ENCODE assay signal across 25 cellular contexts in the genomic region with DNA sequence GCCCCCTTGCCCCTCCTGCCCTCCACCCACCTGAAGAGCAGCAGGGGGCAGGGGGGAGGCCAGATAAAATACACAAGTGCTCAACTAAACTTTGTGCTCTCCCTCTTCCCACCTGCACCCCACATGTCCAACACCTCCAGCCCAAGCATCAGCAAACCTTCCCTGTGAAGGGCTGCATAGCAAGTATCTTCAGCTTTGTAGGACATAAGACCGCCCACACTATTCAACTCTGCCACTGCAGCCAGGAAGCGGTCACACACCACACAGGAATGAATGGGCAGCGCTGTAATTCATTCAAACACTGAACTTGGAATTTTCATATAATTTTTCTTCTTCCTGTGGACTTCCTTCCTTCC. TPM values are rescaled to one million over a fixed set of nuclear protein-coding genes. Genes with fewer than 3 reads are reported as not detected.
DNase-seq lines count a peak whose midpoint lies in the region; ATAC-seq, FAIRE-seq and TF ChIP-seq lines count a peak whose summit lies in the region.
"Had no signal": no experiment of that assay in that cellular context is flagged by ENCODE, and none has a peak within 500 bp of the region (broad histone marks: within the 10 kb centered on the region; RNA-seq: fewer than 3 reads in every experiment).

No MANE protein-coding gene starts in this region.

- H3K27ac Mint-ChIP-seq in natural killer cell treated with Interleukin-12 subunit alpha and Interleukin-12 subunit beta and Interleukin-15 and Interleukin-18, amount 100 ng/mL, for 72 hours = peak overlapping the region in 1 of 2 donors; percentile 31
- H3K27ac Mint-ChIP-seq: activated CD8-positive, alpha-beta T cell treated with anti-CD3 and anti-CD28 coated beads for 36 hours; activated naive CD8-positive, alpha-beta T cell treated with anti-CD3 and anti-CD28 coated beads, Interleukin-2, amount 50 U/mL, for 24 hours; brain; neural progenitor cell had no signal

- no peaks in the 10 kb centered on the region for H4K20me1 ChIP-seq in BLaER1 treated with 17β-estradiol and CSF1 and Interleukin-3, amounts not matched to agents 10 nM and 100 nM
- H4K20me1 ChIP-seq in smooth muscle cell (ENCODE audit: low read depth) = no peaks in the 10 kb centered on the region

- TF ChIP-seq CTCF in HEK293 (tag by site-specific recombination; IDR thresholded peaks at IDR 0.05) (no peak), bronchial epithelial cell (IDR thresholded peaks at IDR 0.05; ENCODE audit: insufficient read depth, low read length, severe bottlenecking) (no peak), smooth muscle cell (IDR thresholded peaks at IDR 0.05; ENCODE audit: borderline replicate concordance, insufficient read depth, poor library complexity, severe bottlenecking) (no peak)

- H3K27me3 ChIP-seq in BLaER1 treated with 17β-estradiol and CSF1 and Interleukin-3, amounts not matched to agents 10 nM and 100 nM = no peaks in the 10 kb centered on the region
- H3K27me3 ChIP-seq in bronchial epithelial cell (ENCODE audit: control insufficient read depth, insufficient read depth, low read length) (no peaks in the 10 kb centered on the region), smooth muscle cell (ENCODE audit: low read depth) (no peaks in the 10 kb centered on the region)
- H3K27me3 ChIP-seq: foreskin keratinocyte, neural progenitor cell had no signal

- H3K9me3 Mint-ChIP-seq in natural killer cell treated with Interleukin-12 subunit alpha and Interleukin-12 subunit beta and Interleukin-15 and Interleukin-18, amount 100 ng/mL, for 72 hours = no peaks in the 10 kb centered on the region
- H3K9me3 Mint-ChIP-seq: activated CD8-positive, alpha-beta T cell treated with anti-CD3 and anti-CD28 coated beads for 36 hours; activated naive CD8-positive, alpha-beta T cell treated with anti-CD3 and anti-CD28 coated beads, Interleukin-2, amount 50 U/mL, for 24 hours had no signal

- H3K4me3 ChIP-seq in BLaER1 treated with 17β-estradiol and CSF1 and Interleukin-3, amounts not matched to agents 10 nM and 100 nM = no peak overlapping the region
- H3K4me3 ChIP-seq in HEK293 (ENCODE audit: low read depth, low read length) = no peak overlapping the region
- no peak overlapping the region for H3K4me3 ChIP-seq in bronchial epithelial cell (ENCODE audit: low read depth, low read length)
- no peak overlapping the region for H3K4me3 ChIP-seq in smooth muscle cell
- H3K4me3 ChIP-seq: K562, mucosa of descending colon, neural progenitor cell had no signal

- peak overlapping the region in 10 of 11 experiments; percentile 16 to 60 (median 52); a peak in 17 of 22 replicates for H3K4me2 ChIP-seq in BLaER1 treated with 17β-estradiol and CSF1 and Interleukin-3, amounts not matched to agents 10 nM and 100 nM
- H3K4me2 ChIP-seq in smooth muscle cell = no peak overlapping the region
- H3K4me2 ChIP-seq: neural progenitor cell had no signal

- H3K27me3 Mint-ChIP-seq in natural killer cell treated with Interleukin-12 subunit alpha and Interleukin-12 subunit beta and Interleukin-15 and Interleukin-18, amount 100 ng/mL, for 72 hours = peaks cover 3 to 7% of the 10 kb centered on the region in 2 donors

- CTCF ChIA-PET in HEK293 (lab: Yijun Ruan, JAX) = no interaction called here

- no peak overlapping the region for H3K4me3 Mint-ChIP-seq in natural killer cell treated with Interleukin-12 subunit alpha and Interleukin-12 subunit beta and Interleukin-15 and Interleukin-18, amount 100 ng/mL, for 72 hours
- H3K4me3 Mint-ChIP-seq: activated CD8-positive, alpha-beta T cell treated with anti-CD3 and anti-CD28 coated beads for 36 hours; activated naive CD8-positive, alpha-beta T cell treated with anti-CD3 and anti-CD28 coated beads, Interleukin-2, amount 50 U/mL, for 24 hours; brain; neural progenitor cell had no signal

- H3K79me2 ChIP-seq in smooth muscle cell (ENCODE audit: low read depth) = no peaks in the 10 kb centered on the region

- no peaks in the 10 kb centered on the region for H3K9me3 ChIP-seq in BLaER1 treated with 17β-estradiol and CSF1 and Interleukin-3, amounts not matched to agents 10 nM and 100 nM (replicated peaks in 1 of 11)
- H3K9me3 ChIP-seq in HEK293 (ENCODE audit: control insufficient read depth, insufficient read depth, low read depth, low read length) = no peaks in the 10 kb centered on the region
- no peaks in the 10 kb centered on the region for H3K9me3 ChIP-seq in smooth muscle cell (replicated peaks; ENCODE audit: low read depth)
- H3K9me3 ChIP-seq: mucosa of descending colon had no signal

- peak; percentile 18 for FAIRE-seq in bronchial epithelial cell (lab: Jason Lieb, UNC)
- FAIRE-seq: D721Med, K562 had no signal

- peaks cover 5 to 19% (median 15%) of the 10 kb centered on the region in 10 experiments; a peak in 16 of 20 replicates for H3K4me1 ChIP-seq in BLaER1 treated with 17β-estradiol and CSF1 and Interleukin-3, amounts not matched to agents 10 nM and 100 nM
- peaks cover 10% of the 10 kb centered on the region for H3K4me1 ChIP-seq in HEK293 (ENCODE audit: control insufficient read depth, insufficient read depth, low read length)
- no peaks in the 10 kb centered on the region for H3K4me1 ChIP-seq in smooth muscle cell (ENCODE audit: low read depth)
- H3K4me1 ChIP-seq: foreskin keratinocyte, neural progenitor cell had no signal

- ATAC-seq in natural killer cell treated with Interleukin-12 subunit alpha and Interleukin-12 subunit beta and Interleukin-15 and Interleukin-18, amount 100 ng/mL, for 72 hours = peak; percentile 62 to 69
- no peak for ATAC-seq in GM19023 (IDR thresholded peaks at IDR 0.05; ENCODE audit: unreplicated experiment)
- ATAC-seq: activated CD8-positive, alpha-beta T cell treated with anti-CD3 and anti-CD28 coated beads for 36 hours; activated naive CD8-positive, alpha-beta T cell treated with anti-CD3 and anti-CD28 coated beads, Interleukin-2, amount 50 U/mL, for 24 hours; foreskin keratinocyte; K562 had no signal

- no peaks in the 10 kb centered on the region for H3F3A ChIP-seq in smooth muscle cell (ENCODE audit: low read depth)

- no peaks in the 10 kb centered on the region for H3K36me3 ChIP-seq in BLaER1 treated with 17β-estradiol and CSF1 and Interleukin-3, amounts not matched to agents 10 nM and 100 nM
- H3K36me3 ChIP-seq in HEK293 (ENCODE audit: control insufficient read depth in 2 of 2, insufficient read depth in 1 of 2, low read length in 2 of 2) (no peaks in the 10 kb centered on the region), bronchial epithelial cell (ENCODE audit: control insufficient read depth, insufficient read depth, low read length) (peaks cover 1% of the 10 kb centered on the region), smooth muscle cell (ENCODE audit: low read depth) (no peaks in the 10 kb centered on the region)
- H3K36me3 ChIP-seq: neural progenitor cell had no signal

- peaks cover 8 to 9% of the 10 kb centered on the region in 2 donors for H3K4me1 Mint-ChIP-seq in natural killer cell treated with Interleukin-12 subunit alpha and Interleukin-12 subunit beta and Interleukin-15 and Interleukin-18, amount 100 ng/mL, for 72 hours (ENCODE audit: low read depth in 2 of 2)
- H3K4me1 Mint-ChIP-seq: activated naive CD8-positive, alpha-beta T cell treated with anti-CD3 and anti-CD28 coated beads, Interleukin-2, amount 50 U/mL, for 24 hours had no signal

- no peak overlapping the region for H2AFZ ChIP-seq in smooth muscle cell (ENCODE audit: low read depth)
- H2AFZ ChIP-seq: neural progenitor cell had no signal

- 92% methylated on average over 3 of the region's 3 CpGs for WGBS in smooth muscle cell (ENCODE audit: low lambda C conversion rate)

- H3K9ac ChIP-seq in BLaER1 treated with 17β-estradiol and CSF1 and Interleukin-3, amounts not matched to agents 10 nM and 100 nM = no peak overlapping the region
- H3K9ac ChIP-seq in smooth muscle cell (ENCODE audit: low read depth) = no peak overlapping the region
- H3K9ac ChIP-seq: neural progenitor cell had no signal

- POLR2A ChIA-PET in HEK293 (lab: Yijun Ruan, JAX) = no interaction called here

- H3K36me3 Mint-ChIP-seq in natural killer cell treated with Interleukin-12 subunit alpha and Interleukin-12 subunit beta and Interleukin-15 and Interleukin-18, amount 100 ng/mL, for 72 hours = no peaks in the 10 kb centered on the region
- H3K36me3 Mint-ChIP-seq: brain, neural progenitor cell had no signal

- DNase-seq in bronchial epithelial cell (ENCODE audit: low read depth) (no peak), AG20443 (ENCODE audit: low spot score) (no peak), amniotic stem cell (lab: John Stamatoyannopoulos, UW) (no peak), smooth muscle cell (lab: John Stamatoyannopoulos, UW; ENCODE audit: unreplicated experiment) (no peak)
- DNase-seq in natural killer cell treated with Interleukin-12 subunit alpha and Interleukin-12 subunit beta and Interleukin-15 and Interleukin-18, amount 100 ng/mL, for 72 hours (ENCODE audit: low spot score) = peak; percentile 60
- DNase-seq: activated CD4-positive, CD25-positive, alpha-beta regulatory T cell treated with anti-CD3 and anti-CD28 coated beads, Interleukin-2, amount 50 U/mL, for 72 hours; activated CD8-positive, alpha-beta T cell treated with anti-CD3 and anti-CD28 coated beads for 36 hours; activated gamma-delta T cell; activated naive CD8-positive, alpha-beta T cell treated with anti-CD3 and anti-CD28 coated beads, Interleukin-2, amount 50 U/mL, for 24 hours; activated T-cell treated with anti-CD3 and anti-CD28 coated beads, Interleukin-2, amount 50 U/mL, for 1 hour; C1 segment of cervical spinal cord; effector memory CD4-positive, alpha-beta T cell; foreskin keratinocyte; NCI-H1436; NCI-H2171; NCI-H524 treated with DMSO at 0.1 percent for 48 hours; T-helper 1 cell had no signal

- no peak overlapping the region for H3K27ac ChIP-seq in BLaER1 treated with 17β-estradiol and CSF1 and Interleukin-3, amounts not matched to agents 10 nM and 100 nM
- no peak overlapping the region for H3K27ac ChIP-seq in HEK293 (ENCODE audit: extremely low read depth, low read depth, low read length)
- no peak overlapping the region for H3K27ac ChIP-seq in smooth muscle cell (ENCODE audit: low read depth)
- H3K27ac ChIP-seq: foreskin keratinocyte, neural progenitor cell had no signal

TF ChIP-seq in HEK293, 187 proteins besides CTCF, POLR2A, EP300 and RAD21:
- no peak for TF ChIP-seq ZNF626 (tag by site-specific recombination; IDR thresholded peaks at IDR 0.05)
- peak; percentile 89 for TF ChIP-seq EGR2 (tag by site-specific recombination; IDR thresholded peaks at IDR 0.05; ENCODE audit: low read depth)
- peak; percentile 85 for TF ChIP-seq ZFHX2 (tag by site-specific recombination; conservative IDR thresholded peaks at IDR 0.05)
- TF ChIP-seq ZNF670 (tag by site-specific recombination; IDR thresholded peaks at IDR 0.05; ENCODE audit: low read depth) = no peak
- no peak for TF ChIP-seq KLF16 (tag by site-specific recombination; IDR thresholded peaks at IDR 0.05)

RNA-seq across cellular contexts. Expression of a gene that starts 27.5 kb away (rescaled TPM):
- total RNA-seq in bronchial epithelial cell (5.5 and 10.6 TPM in 2 replicates), smooth muscle cell (0.09 and 0.13 TPM in 2 replicates)
- under 1 TPM; 0.19 to 0.33 TPM for total RNA-seq in natural killer cell treated with Interleukin-12 subunit alpha and Interleukin-12 subunit beta and Interleukin-15 and Interleukin-18, amount 100 ng/mL, for 72 hours
- polyA plus RNA-seq in smooth muscle cell = not detected in 2 replicates
